Comparison of ENCODE assay signal across 8 cellular contexts in genomic region chr11:68014157-68014965, GRCh38. TPM values are rescaled to one million over a fixed set of nuclear protein-coding genes. Genes with fewer than 3 reads are reported as not detected.
A peak's percentile ranks its signal among the peaks of the same experiment; 100 is the strongest.
DNase-seq lines count a peak whose midpoint lies in the region; ATAC-seq and TF ChIP-seq lines count a peak whose summit lies in the region.

No MANE protein-coding gene starts in this region.

- DNase-seq in IMR-90, result peak; percentile 87
- peak; percentile 79 for DNase-seq in astrocyte of the spinal cord (ENCODE audit: low read depth, low spot score)
- DNase-seq in lung (ENCODE audit: low spot score), result peak; percentile 91
- no peak for DNase-seq in cardiac septum (ENCODE audit: low spot score)
- DNase-seq in glutamatergic neuron, result no peak
- DNase-seq in SKM-1 treated with dmso at 0.1 percent for 144 hours (lab: John Stamatoyannopoulos, UW; ENCODE audit: unreplicated experiment), result no peak
- no peak for DNase-seq in mesenteric fat pad (ENCODE audit: low spot score)

- dilution Hi-C loops in IMR-90 (cut with HindIII; ENCODE audit: low sequenced_read_pairs, unreplicated experiment), result no loop called here

- intact Hi-C loops in IMR-90 (cut with micrococcal nuclease) (loop anchor here (5.0 kb wide), 2 partner anchors 103 to 193 kb away; no protein-coding TSS in a partner anchor), cardiac septum (cut with DNase I) (loop anchor here (10.0 kb wide), 1 partner anchor 190 kb away; no protein-coding TSS in a partner anchor)

- peaks cover 23 to 45% of the 10 kb centered on the region in 2 experiments; a peak in 3 of 4 replicates for H3K79me1 ChIP-seq in IMR-90 (ENCODE audit: low read depth in 1 of 2, low read length in 2 of 2)

- H3K56ac ChIP-seq in IMR-90 (ENCODE audit: extremely low read depth, insufficient read depth, low read length), result peak overlapping the region; percentile 70; the same call in 1 of the 2 replicates

- H3K79me2 ChIP-seq in ACC112 (ENCODE audit: control insufficient read depth, insufficient read depth, low read length, unreplicated experiment), result peaks cover 25% of the 10 kb centered on the region

- H3K4me3 ChIP-seq in ACC112 (ENCODE audit: low read depth, low read length), result peak overlapping the region; percentile 52; the same call in 1 of the 2 replicates
- H3K4me3 ChIP-seq in IMR-90 (ENCODE audit: insufficient read depth, low read depth, low read length), result no peak overlapping the region
- H3K4me3 ChIP-seq in astrocyte of the spinal cord (ENCODE audit: low read depth, low read length), result no peak overlapping the region
- H3K4me3 ChIP-seq in lung, result no peak overlapping the region

- no peaks in the 10 kb centered on the region for H4K20me1 ChIP-seq in IMR-90 (ENCODE audit: insufficient read depth, low read length)

- H3K4me1 Mint-ChIP-seq in glutamatergic neuron (ENCODE audit: low read depth, unreplicated experiment), result peaks cover 7% of the 10 kb centered on the region

- TF ChIP-seq POLR2A in IMR-90 (IDR thresholded peaks at IDR 0.05; ENCODE audit: low read depth, low read length), result no peak

- H4K5ac ChIP-seq in IMR-90 (ENCODE audit: low read depth, low read length), result peak overlapping the region; percentile 77

- peak overlapping the region; percentile 70 for H3K18ac ChIP-seq in IMR-90 (ENCODE audit: low read depth, low read length)

- no peak for TF ChIP-seq RAD21 in IMR-90 (IDR thresholded peaks at IDR 0.05; ENCODE audit: low read length)

- peaks cover 6% of the 10 kb centered on the region for H3K27me3 Mint-ChIP-seq in glutamatergic neuron (ENCODE audit: unreplicated experiment)

- H2AFZ ChIP-seq in ACC112 (ENCODE audit: low read length, unreplicated experiment) (no peak overlapping the region), IMR-90 (replicated peaks; ENCODE audit: low read length, poor library complexity) (peak overlapping the region; percentile 84)

- H3K4me2 ChIP-seq in IMR-90 (ENCODE audit: low read depth, low read length), result peak overlapping the region; percentile 32

- no peak overlapping the region for H3K27ac Mint-ChIP-seq in glutamatergic neuron (ENCODE audit: unreplicated experiment)

- CTCF ChIA-PET in IMR-90 (lab: Yijun Ruan, JAX), result no interaction called here

- peaks cover 58% of the 10 kb centered on the region for H3K4me1 ChIP-seq in ACC112 (ENCODE audit: control insufficient read depth, insufficient read depth, low read length, unreplicated experiment)
- peaks cover 43% of the 10 kb centered on the region for H3K4me1 ChIP-seq in IMR-90 (ENCODE audit: control insufficient read depth, insufficient read depth, low read length)
- peaks cover 5 to 15% of the 10 kb centered on the region in 2 donors for H3K4me1 ChIP-seq in lung (ENCODE audit: control insufficient read depth in 2 of 2, insufficient read depth in 2 of 2, low read length in 2 of 2)

- BruUV-seq in IMR-90 (replicated peaks; lab: Mats Ljungman, UMichigan), result no TSS peak

- H3K27ac ChIP-seq in ACC112 (ENCODE audit: low read depth, low read length) (peak overlapping the region; percentile 93), IMR-90 (ENCODE audit: insufficient read depth, low read length) (peak overlapping the region; percentile 78), lung (ENCODE audit: low read depth in 1 of 2, low read length in 1 of 2) (peak overlapping the region in 1 of 2 donors; percentile 88)

- H4K91ac ChIP-seq in IMR-90 (ENCODE audit: insufficient read depth, low read depth, low read length), result peak overlapping the region; percentile 93

- peak overlapping the region; percentile 91; the same call in 2 of the 3 replicates for H2BK15ac ChIP-seq in IMR-90 (ENCODE audit: low read depth, low read length)

- no peaks in the 10 kb centered on the region for H3K27me3 ChIP-seq in ACC112 (ENCODE audit: insufficient read depth, low read length)
- no peaks in the 10 kb centered on the region for H3K27me3 ChIP-seq in IMR-90 (ENCODE audit: control insufficient read depth, insufficient read depth, low read length)
- no peaks in the 10 kb centered on the region for H3K27me3 ChIP-seq in lung (ENCODE audit: control insufficient read depth, insufficient read depth)

- peak overlapping the region; percentile 93 for H2BK120ac ChIP-seq in IMR-90 (ENCODE audit: low read depth, low read length)

- H3K14ac ChIP-seq in IMR-90 (replicated peaks; ENCODE audit: low read depth, low read length), result peak overlapping the region; percentile 78

- H3K23ac ChIP-seq in IMR-90 (ENCODE audit: low read depth, low read length), result peak overlapping the region; percentile 48; the same call in 1 of the 2 replicates

- H2BK20ac ChIP-seq in IMR-90 (ENCODE audit: low read depth, low read length), result peak overlapping the region; percentile 93

- ATAC-seq in IMR-90 (ENCODE audit: low read depth), result peak; percentile 1; the same call in 1 of the 2 replicates
- peak; percentile 37 for ATAC-seq in lung (ENCODE audit: insufficient read depth, low FRiP score)

- no peak overlapping the region for H3K4me3 Mint-ChIP-seq in glutamatergic neuron (ENCODE audit: unreplicated experiment)

- H3K9me3 ChIP-seq in IMR-90 (ENCODE audit: control insufficient read depth, insufficient read depth, low read length) (no peaks in the 10 kb centered on the region), lung (ENCODE audit: control insufficient read depth in 2 of 2, insufficient read depth in 1 of 2, low read length in 1 of 2) (no peaks in the 10 kb centered on the region)

- H3K9ac ChIP-seq in IMR-90 (ENCODE audit: low read depth, low read length), result peak overlapping the region; percentile 1

- 51% methylated on average over 3 of the region's 17 CpGs; no CpG with 5 or more reads in 1 of the 2 experiments for WGBS in IMR-90 (ENCODE audit: extremely low coverage in 2 of 2, insufficient read length in 1 of 2), 2 experiments
- WGBS in lung, 2 donors, result 32 to 41% methylated on average over 16 to 17 of the region's 17 CpGs

- peak overlapping the region; percentile 100 for H2AK9ac ChIP-seq in IMR-90 (replicated peaks; ENCODE audit: low read depth, low read length, poor library complexity)

- peak overlapping the region; percentile 37 to 88 for H4K8ac ChIP-seq in IMR-90 (ENCODE audit: low read depth in 2 of 2, low read length in 2 of 2)

- H3K36me3 Mint-ChIP-seq in glutamatergic neuron (ENCODE audit: unreplicated experiment), result no peaks in the 10 kb centered on the region

- no peak for TF ChIP-seq CTCF in IMR-90 (conservative IDR thresholded peaks at IDR 0.05; ENCODE audit: low read depth, low read length)
- TF ChIP-seq CTCF in astrocyte of the spinal cord (IDR thresholded peaks at IDR 0.05; ENCODE audit: low read depth, low read length), result no peak
- TF ChIP-seq CTCF in lung (IDR thresholded peaks at IDR 0.05; ENCODE audit: control extremely low read depth, extremely low read depth), result no peak
- TF ChIP-seq CTCF in glutamatergic neuron (IDR thresholded peaks at IDR 0.05; ENCODE audit: partially characterized antibody, unreplicated experiment), result no peak

- H3K4ac ChIP-seq in IMR-90 (ENCODE audit: low read depth, low read length), result peak overlapping the region; percentile 96

- H3K36me3 ChIP-seq in ACC112 (ENCODE audit: insufficient read depth, low read length), result no peaks in the 10 kb centered on the region
- no peaks in the 10 kb centered on the region for H3K36me3 ChIP-seq in IMR-90 (ENCODE audit: control insufficient read depth, insufficient read depth, low read length)
- peaks cover 0 to 4% of the 10 kb centered on the region in 2 donors for H3K36me3 ChIP-seq in lung (ENCODE audit: control insufficient read depth in 2 of 2, insufficient read depth in 2 of 2, low read length in 2 of 2)

- POLR2A ChIA-PET in IMR-90 (lab: Charles Lee; ENCODE audit: unreplicated experiment), result interaction anchor here (1.1 kb wide), 1 partner anchor 11 kb away, joined by 3 read pairs; no protein-coding TSS in a partner anchor

- peak overlapping the region; percentile 95 for H2AK5ac ChIP-seq in IMR-90 (ENCODE audit: low read depth, low read length)

- H2BK5ac ChIP-seq in IMR-90 (ENCODE audit: low read depth, low read length, poor library complexity, severe bottlenecking), result peak overlapping the region; percentile 92

- peaks cover 31% of the 10 kb centered on the region for H3K9me1 ChIP-seq in IMR-90 (ENCODE audit: insufficient read depth, low read length)

- in situ Hi-C loops in IMR-90 (cut with MboI; ENCODE audit: low sequenced_read_pairs) (no loop called here), astrocyte of the spinal cord (cut with HindIII; ENCODE audit: low sequenced_read_pairs) (no loop called here)

- peaks cover 7% of the 10 kb centered on the region for H3K9me3 Mint-ChIP-seq in glutamatergic neuron (ENCODE audit: unreplicated experiment)

RNA-seq across cellular contexts. Expression of gene ALDH3B1, which starts 4.2 kb away (rescaled TPM):
- total RNA-seq in IMR-90 (2012; rRNA removed) (11.8 and 11.9 TPM in 2 replicates), lung (100 to 1,000 TPM in 1 of 2 donors, 10 to 100 TPM in 1; 45.6 to 165 TPM), cardiac septum (5.1 TPM), glutamatergic neuron (ENCODE audit: unreplicated experiment) (0.22 TPM), mesenteric fat pad (14.6 TPM)
- polyA plus RNA-seq in IMR-90 (2012; rRNA removed) (22.8 and 28.5 TPM in 2 replicates), lung (100 to 1,000 TPM in 1 of 2 donors, 10 to 100 TPM in 1; 73.9 to 107 TPM)
- 18.0 and 34.9 TPM in 2 replicates for polyA plus RNA-seq in IMR-90 (2012; cell fraction: cytosol; rRNA removed)
- polyA plus RNA-seq in IMR-90 (2012; cell fraction: nucleus; rRNA removed; ENCODE audit: low replicate concordance), result 29.6 and 66.4 TPM in 2 replicates

RNA-seq across cellular contexts. Expression of gene UNC93B1, which starts 10.5 kb away (rescaled TPM):
- total RNA-seq in IMR-90 (2012; rRNA removed), result 10.6 and 10.9 TPM in 2 replicates
- 18.8 and 19.2 TPM in 2 replicates for polyA plus RNA-seq in IMR-90 (2012; rRNA removed)
- polyA plus RNA-seq in IMR-90 (2012; cell fraction: cytosol; rRNA removed), result 10.1 and 28.4 TPM in 2 replicates
- 48.5 and 108 TPM in 2 replicates for polyA plus RNA-seq in IMR-90 (2012; cell fraction: nucleus; rRNA removed; ENCODE audit: low replicate concordance)
- 100 to 1,000 TPM in 1 of 2 donors, 10 to 100 TPM in 1; 44.3 to 124 TPM for total RNA-seq in lung
- 100 to 1,000 TPM in 1 of 2 donors, 10 to 100 TPM in 1; 71.6 to 104 TPM for polyA plus RNA-seq in lung
- 5.3 TPM for total RNA-seq in cardiac septum
- total RNA-seq in glutamatergic neuron (ENCODE audit: unreplicated experiment), result 0.86 TPM
- 42.0 TPM for total RNA-seq in mesenteric fat pad

RNA-seq across cellular contexts. Expression of gene NDUFS8, which starts 16.1 kb away (rescaled TPM):
- total RNA-seq in IMR-90 (2012; rRNA removed), result 80.0 and 85.9 TPM in 2 replicates
- polyA plus RNA-seq in IMR-90 (2012; rRNA removed), result 131 and 165 TPM in 2 replicates
- 305 and 345 TPM in 2 replicates for polyA plus RNA-seq in IMR-90 (2012; cell fraction: cytosol; rRNA removed)
- 87.1 and 239 TPM in 2 replicates for polyA plus RNA-seq in IMR-90 (2012; cell fraction: nucleus; rRNA removed; ENCODE audit: low replicate concordance)
- 100 to 1,000 TPM in 1 of 2 donors, 10 to 100 TPM in 1; 57.8 to 151 TPM for total RNA-seq in lung
- polyA plus RNA-seq in lung, result 100 to 1,000 TPM; 139 to 180 TPM
- total RNA-seq in cardiac septum, result 315 TPM
- total RNA-seq in glutamatergic neuron (ENCODE audit: unreplicated experiment), result 136 TPM
- total RNA-seq in mesenteric fat pad, result 134 TPM

RNA-seq across cellular contexts. Expression of gene TCIRG1, which starts 24.5 kb away (rescaled TPM):
- 25.3 and 30.8 TPM in 2 replicates for total RNA-seq in IMR-90 (2012; rRNA removed)
- 117 and 148 TPM in 2 replicates for polyA plus RNA-seq in IMR-90 (2012; rRNA removed)
- 31.2 and 68.1 TPM in 2 replicates for polyA plus RNA-seq in IMR-90 (2012; cell fraction: cytosol; rRNA removed)
- 905 and 2,934 TPM in 2 replicates for polyA plus RNA-seq in IMR-90 (2012; cell fraction: nucleus; rRNA removed; ENCODE audit: low replicate concordance)
- total RNA-seq in lung, result 100 to 1,000 TPM in 1 of 2 donors, 10 to 100 TPM in 1; 70.2 to 322 TPM
- 100 to 1,000 TPM; 244 to 438 TPM for polyA plus RNA-seq in lung
- 26.5 TPM for total RNA-seq in cardiac septum
- 47.2 TPM for total RNA-seq in glutamatergic neuron (ENCODE audit: unreplicated experiment)
- total RNA-seq in mesenteric fat pad, result 112 TPM

Comparison
In these comparisons a context has a peak if more than half of its experiments do, and no peak if none do; other contexts are left out.
1. DNase-seq: peak in IMR-90 (single experiment), astrocyte of the spinal cord (single experiment) and lung (single experiment); none in cardiac septum (single experiment), glutamatergic neuron (single experiment), SKM-1 treated with dmso at 0.1 percent for 144 hours (single experiment) and mesenteric fat pad (single experiment).